Comparison of ENCODE assay signal across 8 cellular contexts in the genomic region with DNA sequence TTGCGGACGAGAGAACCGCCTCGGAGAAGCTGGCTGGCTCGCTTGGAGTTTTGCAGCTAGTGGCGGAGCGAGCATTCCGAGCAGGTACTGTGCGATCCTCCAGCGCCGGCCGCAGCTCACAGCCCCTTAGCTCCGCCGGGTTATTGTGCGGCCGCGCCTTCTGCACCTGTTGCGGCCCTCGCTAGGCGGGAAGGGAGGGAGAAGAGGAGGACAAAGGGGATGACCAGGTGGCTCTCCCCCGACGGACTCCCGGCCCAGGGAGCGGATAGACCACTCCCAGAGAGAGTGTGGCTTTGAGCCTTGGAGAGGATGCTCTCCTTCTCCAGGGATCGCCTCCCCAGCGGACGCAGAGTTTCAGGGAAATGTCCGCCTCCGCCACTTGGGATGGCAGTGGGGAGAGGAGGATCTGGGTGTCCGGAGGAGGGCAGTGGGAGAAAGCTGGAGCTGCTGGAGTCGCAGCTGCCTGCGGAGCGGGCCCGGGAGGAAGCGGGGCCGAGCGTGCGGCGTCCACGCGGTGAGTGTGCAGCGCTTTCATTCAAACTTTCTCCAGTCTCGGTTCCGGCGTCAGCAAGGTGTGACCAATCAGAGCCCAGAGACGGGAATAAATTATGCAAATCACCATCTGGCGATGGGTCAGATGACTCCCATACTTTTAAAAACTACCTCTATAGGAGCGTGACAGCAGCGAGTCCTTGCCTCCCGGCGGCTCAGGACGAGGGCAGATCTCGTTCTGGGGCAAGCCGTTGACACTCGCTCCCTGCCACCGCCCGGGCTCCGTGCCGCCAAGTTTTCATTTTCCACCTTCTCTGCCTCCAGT. TPM values are rescaled to one million over a fixed set of nuclear protein-coding genes. Genes with fewer than 3 reads are reported as not detected.
DNase-seq lines count a peak whose midpoint lies in the region; ATAC-seq and TF ChIP-seq lines count a peak whose summit lies in the region.

Gene LIPG, plus strand, starts transcription at position 681 of the 817 bp plus-strand sequence. CDS start 252 bp downstream, outside the sequence.

- peaks cover 35% of the 10 kb centered on the region for H3K4me1 Mint-ChIP-seq in activated naive CD8-positive, alpha-beta T cell treated with anti-CD3 and anti-CD28 coated beads, Interleukin-2, amount 50 U/mL, for 24 hours

- H3K4me2 ChIP-seq in PC-9: peak within 1 kb of the TSS; percentile 97
- H3K4me2 ChIP-seq in hepatocyte: peak within 1 kb of the TSS; percentile 87

- no peaks in the 10 kb centered on the region for H3K36me3 Mint-ChIP-seq in activated naive CD8-positive, alpha-beta T cell treated with anti-CD3 and anti-CD28 coated beads, Interleukin-2, amount 50 U/mL, for 24 hours (ENCODE audit: low read depth)

- BruUV-seq in PC-9 (replicated peaks; lab: Mats Ljungman, UMichigan): TSS peak; percentile 73

- peaks cover 18% of the 10 kb centered on the region; the same call in 1 of the 2 replicates for H3F3A ChIP-seq in PC-9 (ENCODE audit: insufficient read depth, low read depth)

- H3K4me1 ChIP-seq in PC-9 (replicated peaks; ENCODE audit: insufficient read depth) (peaks cover 19% of the 10 kb centered on the region), hepatocyte (ENCODE audit: insufficient read depth) (peaks cover 22% of the 10 kb centered on the region)

- CTCF ChIA-PET in AG04450 (lab: Charles Lee): interaction anchor here (3.7 to 3.8 kb wide), 2 partner anchors 223 to 298 kb away, joined by 33 to 71 read pairs; no protein-coding TSS in a partner anchor
- CTCF ChIA-PET in PC-9 (lab: Charles Lee): interaction anchor here (0.6 kb wide), 2 partner anchors 88 to 324 kb away, joined by 3 to 4 read pairs; no protein-coding TSS in a partner anchor

- peaks cover 73% of the 10 kb centered on the region for H3K27me3 Mint-ChIP-seq in activated naive CD8-positive, alpha-beta T cell treated with anti-CD3 and anti-CD28 coated beads, Interleukin-2, amount 50 U/mL, for 24 hours

- no peak within 1 kb of the TSS for H3K27ac ChIP-seq in AG04450 (ENCODE audit: low read depth, low read length)
- peak within 1 kb of the TSS; percentile 86 for H3K27ac ChIP-seq in PC-9
- H3K27ac ChIP-seq in hepatocyte: peak within 1 kb of the TSS; percentile 58

- DNase-seq in AG04450 (ENCODE audit: low read depth, low spot score) (no peak), HK-2 (ENCODE audit: unreplicated experiment) (peak; percentile 66), PC-9 (peak; percentile 69 to 94), hepatocyte (ENCODE audit: low spot score) (peak; percentile 91), retinal pigment epithelial cell (ENCODE audit: low read depth) (peak; percentile 89), midbrain (lab: John Stamatoyannopoulos, UW) (no peak)
- DNase-seq in activated naive CD8-positive, alpha-beta T cell treated with anti-CD3 and anti-CD28 coated beads, Interleukin-2, amount 50 U/mL, for 24 hours: peak; percentile 53

- H3K36me3 ChIP-seq in PC-9 (ENCODE audit: low read depth): peaks cover 9% of the 10 kb centered on the region
- no peaks in the 10 kb centered on the region for H3K36me3 ChIP-seq in hepatocyte (replicated peaks; ENCODE audit: insufficient read depth, low read depth)

- H3K4me3 Mint-ChIP-seq in activated naive CD8-positive, alpha-beta T cell treated with anti-CD3 and anti-CD28 coated beads, Interleukin-2, amount 50 U/mL, for 24 hours: peak within 1 kb of the TSS; percentile 66

- WGBS in hepatocyte (ENCODE audit: low lambda C conversion rate, missing lambda C conversion rate): 1% methylated on average over 58 of the region's 59 CpGs

- H3K79me2 ChIP-seq in PC-9 (ENCODE audit: low read depth): peaks cover 31% of the 10 kb centered on the region
- H3K79me2 ChIP-seq in hepatocyte: peaks cover 46% of the 10 kb centered on the region

- H3K27me3 ChIP-seq in AG04450 (ENCODE audit: control insufficient read depth, insufficient read depth, low read length): peaks cover 60% of the 10 kb centered on the region
- no peaks in the 10 kb centered on the region for H3K27me3 ChIP-seq in PC-9 (ENCODE audit: insufficient read depth, low read depth)
- H3K27me3 ChIP-seq in hepatocyte: no peaks in the 10 kb centered on the region

- POLR2A ChIA-PET in AG04450 (lab: Yijun Ruan, JAX): no interaction called here
- POLR2A ChIA-PET in PC-9 (lab: Charles Lee; ENCODE audit: unreplicated experiment): interaction anchor here (0.7 kb wide), 1 partner anchor 177 kb away, joined by 4 read pairs; no protein-coding TSS in a partner anchor

- TF ChIP-seq CTCF in AG04450 (IDR thresholded peaks at IDR 0.05; ENCODE audit: low read depth, low read length) (no peak), PC-9 (conservative IDR thresholded peaks at IDR 0.05) (no peak), hepatocyte (IDR thresholded peaks at IDR 0.05; ENCODE audit: poor library complexity) (no peak), retinal pigment epithelial cell (conservative IDR thresholded peaks at IDR 0.05; ENCODE audit: low read depth, low read length) (no peak)

- H4K20me1 ChIP-seq in PC-9 (ENCODE audit: insufficient read depth): no peaks in the 10 kb centered on the region
- H4K20me1 ChIP-seq in hepatocyte (ENCODE audit: insufficient read depth, poor library complexity, severe bottlenecking): peaks cover 22% of the 10 kb centered on the region

- intact Hi-C loops in PC-9 (cut with micrococcal nuclease; ENCODE audit: unreplicated experiment): loop anchor here (1.0 to 5.0 kb wide), 6 partner anchors 51 to 297 kb away; no protein-coding TSS in a partner anchor

- H3K9me3 ChIP-seq in AG04450 (ENCODE audit: control insufficient read depth, insufficient read depth, low read length) (peaks cover 6% of the 10 kb centered on the region; the same call in 1 of the 2 replicates), PC-9 (ENCODE audit: insufficient read depth, low read depth) (no peaks in the 10 kb centered on the region), hepatocyte (ENCODE audit: low read depth) (no peaks in the 10 kb centered on the region)

- H3K9me2 ChIP-seq in PC-9 (ENCODE audit: insufficient read depth): no peaks in the 10 kb centered on the region
- no peaks in the 10 kb centered on the region for H3K9me2 ChIP-seq in hepatocyte (replicated peaks; ENCODE audit: insufficient read depth)

- H3K4me3 ChIP-seq in AG04450 (ENCODE audit: low read depth, low read length): peak within 1 kb of the TSS; percentile 47
- H3K4me3 ChIP-seq in PC-9: peak within 1 kb of the TSS; percentile 83
- H3K4me3 ChIP-seq in hepatocyte: peak within 1 kb of the TSS; percentile 68
- H3K4me3 ChIP-seq in retinal pigment epithelial cell (ENCODE audit: low read length): peak within 1 kb of the TSS; percentile 68

- H2AFZ ChIP-seq in PC-9: peak within 1 kb of the TSS; percentile 83
- H2AFZ ChIP-seq in hepatocyte: peak within 1 kb of the TSS; percentile 58

- peak; percentile 80 for ATAC-seq in GM18909 (IDR thresholded peaks at IDR 0.05; ENCODE audit: poor library complexity, unreplicated experiment)
- peak; percentile 62 for ATAC-seq in activated naive CD8-positive, alpha-beta T cell treated with anti-CD3 and anti-CD28 coated beads, Interleukin-2, amount 50 U/mL, for 24 hours

- H3K9me3 Mint-ChIP-seq in activated naive CD8-positive, alpha-beta T cell treated with anti-CD3 and anti-CD28 coated beads, Interleukin-2, amount 50 U/mL, for 24 hours: no peaks in the 10 kb centered on the region

- no peak within 1 kb of the TSS for H3K27ac Mint-ChIP-seq in activated naive CD8-positive, alpha-beta T cell treated with anti-CD3 and anti-CD28 coated beads, Interleukin-2, amount 50 U/mL, for 24 hours

RNA-seq across cellular contexts. Expression of gene LIPG, which starts in this region (rescaled TPM):
- polyA plus RNA-seq in AG04450 (2011; rRNA removed): 0.11 and 0.19 TPM in 2 replicates
- 0.32 TPM in 1 of 2 replicates, not detected in the other for polyA minus RNA-seq in AG04450 (2011; rRNA and poly(A)+ RNA removed)
- total RNA-seq in PC-9 (2021): 22.7 and 30.9 TPM in 2 replicates
- total RNA-seq in hepatocyte: 75.2 and 85.2 TPM in 2 replicates
- 36.9 and 43.4 TPM in 2 replicates for polyA plus RNA-seq in hepatocyte

Comparison
In these comparisons a context has a peak if more than half of its experiments do, and no peak if none do; other contexts are left out.
1. RNA of gene LIPG (polyA plus RNA-seq): 36.9 to 43.4 TPM in hepatocyte; 0.11 to 0.19 TPM in AG04450; every median in the first group is over 10 times any median in the second.
2. DNase-seq: peak in HK-2 (single experiment), PC-9 (2 of 2), activated naive CD8-positive, alpha-beta T cell treated with anti-CD3 and anti-CD28 coated beads, Interleukin-2, amount 50 U/mL, for 24 hours (single experiment), hepatocyte (single experiment) and retinal pigment epithelial cell (single experiment); none in AG04450 (single experiment) and midbrain (single experiment).
3. Peak in every context shown above with its lines, with median percentiles within 50 percentile points of each other: H3K4me3 ChIP-seq.